Comparison of ENCODE assay signal across 28 cellular contexts in genomic region chr4:138644322-138644721, GRCh38.
"Had no signal": no experiment of that assay in that cellular context is flagged by ENCODE, and none has a peak within 500 bp of the region (broad histone marks: within the 10 kb centered on the region; RNA-seq: fewer than 3 reads in every experiment).

No MANE protein-coding gene starts in this region.

- H3K9me3 ChIP-seq: ascending aorta, body of pancreas, MG63, SJSA1 had no signal

- H3K4me1 Mint-ChIP-seq: activated naive CD4-positive, alpha-beta T cell treated with anti-CD3 and anti-CD28 coated beads, Interleukin-2, amount 50 U/mL, for 24 hours; central memory CD8-positive, alpha-beta T cell had no signal

- H3K9me3 Mint-ChIP-seq: activated naive CD4-positive, alpha-beta T cell treated with anti-CD3 and anti-CD28 coated beads, Interleukin-2, amount 50 U/mL, for 24 hours; activated T-helper 1 cell treated with anti-CD3 and anti-CD28 coated beads, Interleukin-12 subunit alpha, Interleukin-12 subunit beta, Interleukin-2, Interleukin-4 antibody, amounts not matched to agents 30 ng/mL and 10 ng/mL and 1 ng/mL, durations not matched to agents 14 hours and 24 hours and 36 hours; T-helper 1 cell treated with Interleukin-12 subunit alpha and Interleukin-12 subunit beta and Interleukin-4 antibody, amounts not matched to agents 30 μg/mL and 1 μg/mL, for 36 hours had no signal

- H3K36me3 Mint-ChIP-seq: activated naive CD4-positive, alpha-beta T cell treated with anti-CD3 and anti-CD28 coated beads, Interleukin-2, amount 50 U/mL, for 24 hours had no signal

- H3K27ac Mint-ChIP-seq: activated CD8-positive, alpha-beta T cell treated with anti-CD3 and anti-CD28 coated beads, Interleukin-2, amount 10 ng/mL, durations not matched to agents 7 days and 5 days; activated naive CD4-positive, alpha-beta T cell treated with anti-CD3 and anti-CD28 coated beads, Interleukin-2, amount 50 U/mL, for 24 hours; activated T-helper 1 cell treated with anti-CD3 and anti-CD28 coated beads, Interleukin-12 subunit alpha, Interleukin-12 subunit beta, Interleukin-2, Interleukin-4 antibody, amounts not matched to agents 30 ng/mL and 10 ng/mL and 1 ng/mL, durations not matched to agents 14 hours and 24 hours and 36 hours; T-helper 1 cell treated with Interleukin-12 subunit alpha and Interleukin-12 subunit beta and Interleukin-4 antibody, amounts not matched to agents 30 μg/mL and 1 μg/mL, for 36 hours; WTC11 had no signal

- DNase-seq: activated CD4-positive, alpha-beta T cell treated with anti-CD3 and anti-CD28 coated beads for 48 hours; activated CD4-positive, alpha-beta T cell treated with anti-CD3 and anti-CD28 coated beads, Interleukin-2, amount 50 U/mL, for 4 hours; activated CD4-positive, CD25-positive, alpha-beta regulatory T cell treated with anti-CD3 and anti-CD28 coated beads, Interleukin-2, amount 50 U/mL, for 72 hours; activated CD8-positive, alpha-beta memory T cell treated with anti-CD3 and anti-CD28 coated beads, Interleukin-2, amount 50 U/mL, for 48 hours; activated CD8-positive, alpha-beta T cell treated with anti-CD3 and anti-CD28 coated beads, Interleukin-2, amount 10 ng/mL, durations not matched to agents 7 days and 5 days; activated effector memory CD4-positive, alpha-beta T cell treated with Interleukin-2 at 50 U/mL for 16 hours; activated naive CD4-positive, alpha-beta T cell; activated T-cell treated with anti-CD3 and anti-CD28 coated beads, Interleukin-2, amount 50 U/mL, for 1 hour; amniotic stem cell; body of pancreas; MG63; MV-4-11; NCI-H1092 treated with DMSO at 0.1 percent for 48 hours; NCI-H1417 treated with DMSO at 0.1 percent for 48 hours; NCI-H1694; NCI-H2029; NCI-H510A treated with DMSO at 0.1 percent for 48 hours; PC-3; SHP77 had no signal

- H3K27me3 ChIP-seq: ascending aorta, body of pancreas, MG63, SJSA1 had no signal

- ATAC-seq: activated CD8-positive, alpha-beta T cell treated with anti-CD3 and anti-CD28 coated beads, Interleukin-2, amount 10 ng/mL, durations not matched to agents 7 days and 5 days; body of pancreas; WTC11 had no signal

- H3K27me3 Mint-ChIP-seq: central memory CD8-positive, alpha-beta T cell had no signal

- H3K4me3 Mint-ChIP-seq: activated CD8-positive, alpha-beta T cell treated with anti-CD3 and anti-CD28 coated beads, Interleukin-2, amount 10 ng/mL, durations not matched to agents 7 days and 5 days; activated naive CD4-positive, alpha-beta T cell treated with anti-CD3 and anti-CD28 coated beads, Interleukin-2, amount 50 U/mL, for 24 hours; activated T-helper 1 cell treated with anti-CD3 and anti-CD28 coated beads, Interleukin-12 subunit alpha, Interleukin-12 subunit beta, Interleukin-2, Interleukin-4 antibody, amounts not matched to agents 30 ng/mL and 10 ng/mL and 1 ng/mL, durations not matched to agents 14 hours and 24 hours and 36 hours; central memory CD8-positive, alpha-beta T cell; T-helper 1 cell treated with Interleukin-12 subunit alpha and Interleukin-12 subunit beta and Interleukin-4 antibody, amounts not matched to agents 30 μg/mL and 1 μg/mL, for 36 hours; WTC11 had no signal

- H3K36me3 ChIP-seq: ascending aorta, MG63, SJSA1 had no signal

- FAIRE-seq: bronchial epithelial cell, RCC 7860 had no signal

- H3K27ac ChIP-seq: ascending aorta, body of pancreas, SJSA1 had no signal

- H3K4me1 ChIP-seq: ascending aorta, body of pancreas had no signal

- H3K4me3 ChIP-seq: ascending aorta, body of pancreas, MG63, SJSA1 had no signal
